In genomic region chr13:32638739-32639138, GRCh38 we compare ENCODE assay signal across 8 cellular contexts.
"Had no signal": no experiment of that assay in that cellular context is flagged by ENCODE, and none has a peak within 500 bp of the region (broad histone marks: within the 10 kb centered on the region; RNA-seq: fewer than 3 reads in every experiment).

No MANE protein-coding gene starts in this region.

- H3K36me3 Mint-ChIP-seq: memory B cell had no signal

- H3K36me3 ChIP-seq: suprapubic skin had no signal

- H3K9me3 ChIP-seq: body of pancreas, suprapubic skin had no signal

- H3K4me1 ChIP-seq: suprapubic skin had no signal

- H3K4me3 ChIP-seq: body of pancreas, suprapubic skin had no signal

- H3K27me3 ChIP-seq: body of pancreas, suprapubic skin had no signal

- H3K27ac ChIP-seq: body of pancreas, epithelial cell of prostate, suprapubic skin had no signal

- H3K27ac Mint-ChIP-seq: endodermal cell; memory B cell; progenitor cell of endocrine pancreas; stimulated activated naive CD8-positive, alpha-beta T cell treated with anti-CD3 and anti-CD28 coated beads, Interleukin-15, amount 100 ng/mL, for 72 hours had no signal

- DNase-seq: body of pancreas; left ventricle myocardium superior; stimulated activated naive CD8-positive, alpha-beta T cell treated with anti-CD3 and anti-CD28 coated beads, Interleukin-15, amount 100 ng/mL, for 72 hours had no signal

- H3K4me3 Mint-ChIP-seq: endodermal cell; memory B cell; stimulated activated naive CD8-positive, alpha-beta T cell treated with anti-CD3 and anti-CD28 coated beads, Interleukin-15, amount 100 ng/mL, for 72 hours had no signal

- H3K9me3 Mint-ChIP-seq: endodermal cell; memory B cell; stimulated activated naive CD8-positive, alpha-beta T cell treated with anti-CD3 and anti-CD28 coated beads, Interleukin-15, amount 100 ng/mL, for 72 hours had no signal

- H3K27me3 Mint-ChIP-seq: memory B cell; progenitor cell of endocrine pancreas; stimulated activated naive CD8-positive, alpha-beta T cell treated with anti-CD3 and anti-CD28 coated beads, Interleukin-15, amount 100 ng/mL, for 72 hours had no signal
